ENCODE assay signal across 8 cellular contexts in genomic region chr15:89912145-89912673, GRCh38. TPM values are rescaled to one million over a fixed set of nuclear protein-coding genes. Genes with fewer than 3 reads are reported as not detected.
DNase-seq lines count a peak whose midpoint lies in the region; ATAC-seq and TF ChIP-seq lines count a peak whose summit lies in the region.

No MANE protein-coding gene starts in this region.

- POLR2A ChIA-PET in PC-9 (lab: Charles Lee; ENCODE audit: unreplicated experiment) (interaction anchor here (0.6 kb wide), 1 partner anchor 90 kb away, joined by 5 read pairs; no protein-coding TSS in a partner anchor), OCI-LY7 (lab: Charles Lee) (no interaction called here)

- H3K79me2 ChIP-seq in PC-9 (ENCODE audit: low read depth) (peaks cover 14% of the 10 kb centered on the region), fibroblast of lung (ENCODE audit: control insufficient read depth, insufficient read depth, low read length) (no peaks in the 10 kb centered on the region), OCI-LY7 (ENCODE audit: insufficient read depth, low read depth, low read length) (no peaks in the 10 kb centered on the region)

- H3K4me1 Mint-ChIP-seq in naive B cell: peaks cover 4 to 26% (median 21%) of the 10 kb centered on the region in 3 donors

- intact Hi-C loops in PC-9 (cut with micrococcal nuclease; ENCODE audit: unreplicated experiment): loop anchor here (2.0 to 5.0 kb wide), 2 partner anchors 13 to 85 kb away; no protein-coding TSS in a partner anchor
- intact Hi-C loops in OCI-LY7 (cut with micrococcal nuclease; ENCODE audit: unreplicated experiment): no loop called here

- H3K27me3 ChIP-seq in PC-9 (ENCODE audit: insufficient read depth, low read depth) (no peaks in the 10 kb centered on the region), fibroblast of lung (ENCODE audit: control insufficient read depth, insufficient read depth, low read length) (no peaks in the 10 kb centered on the region)

- H4K20me1 ChIP-seq in PC-9 (ENCODE audit: insufficient read depth): no peaks in the 10 kb centered on the region
- no peaks in the 10 kb centered on the region for H4K20me1 ChIP-seq in fibroblast of lung (ENCODE audit: control insufficient read depth, extremely low read depth, insufficient read depth, low read length)
- H4K20me1 ChIP-seq in OCI-LY7 (ENCODE audit: insufficient read depth, low read length): no peaks in the 10 kb centered on the region

- H3K27ac ChIP-seq in PC-9: 0 out of 2 replicates have a peak overlapping the region, but pooled peaks have one; percentile 34
- H3K27ac ChIP-seq in fibroblast of lung (ENCODE audit: insufficient read depth, low read length): peak overlapping the region; percentile 34
- H3K27ac ChIP-seq in OCI-LY7 (ENCODE audit: low read depth, low read length, poor library complexity, severe bottlenecking): no peak overlapping the region

- no peaks in the 10 kb centered on the region for H3K36me3 Mint-ChIP-seq in naive B cell

- H3F3A ChIP-seq in PC-9 (ENCODE audit: insufficient read depth, low read depth): peaks cover 25% of the 10 kb centered on the region

- H3K4me3 ChIP-seq in PC-9 (peak overlapping the region; percentile 96), fibroblast of lung (replicated peaks in 1 of 4; ENCODE audit: control extremely low read depth in 1 of 4, insufficient read depth in 1 of 4, low read depth in 3 of 4, low read length in 4 of 4) (peak overlapping the region; percentile 64 to 81 (median 70)), OCI-LY7 (ENCODE audit: low read depth, low read length, poor library complexity, severe bottlenecking) (no peak overlapping the region)

- H3K4me1 ChIP-seq in PC-9 (replicated peaks; ENCODE audit: insufficient read depth) (peaks cover 54% of the 10 kb centered on the region), fibroblast of lung (ENCODE audit: control insufficient read depth, extremely low read depth, insufficient read depth, low read length) (no peaks in the 10 kb centered on the region), OCI-LY7 (ENCODE audit: insufficient read depth, low read length, poor library complexity, severe bottlenecking) (no peaks in the 10 kb centered on the region)

- peaks cover 26 to 57% (median 46%) of the 10 kb centered on the region in 3 donors for H3K27me3 Mint-ChIP-seq in naive B cell

- peak overlapping the region; percentile 48 to 80 (median 69) for H3K4me3 Mint-ChIP-seq in naive B cell

- H3K9me3 ChIP-seq in PC-9 (ENCODE audit: insufficient read depth, low read depth) (no peaks in the 10 kb centered on the region), fibroblast of lung (ENCODE audit: control insufficient read depth, insufficient read depth, low read depth, low read length) (no peaks in the 10 kb centered on the region), OCI-LY7 (ENCODE audit: low read length) (no peaks in the 10 kb centered on the region)

- H3K4me2 ChIP-seq in PC-9: peak overlapping the region; percentile 81
- H3K4me2 ChIP-seq in fibroblast of lung (ENCODE audit: extremely low read depth, insufficient read depth, low read length): peak overlapping the region; percentile 94
- H3K4me2 ChIP-seq in OCI-LY7 (ENCODE audit: low read length): no peak overlapping the region

- H3K9ac ChIP-seq in fibroblast of lung (ENCODE audit: insufficient read depth, low read length): peak overlapping the region; percentile 58

- CTCF ChIA-PET in PC-9 (lab: Charles Lee) (interaction anchor here (0.9 kb wide), 1 partner anchor 17 kb away, joined by 3 read pairs; no protein-coding TSS in a partner anchor), OCI-LY7 (lab: Charles Lee; ENCODE audit: unreplicated experiment) (no interaction called here)

- H3K36me3 ChIP-seq in PC-9 (ENCODE audit: low read depth): no peaks in the 10 kb centered on the region
- H3K36me3 ChIP-seq in fibroblast of lung (ENCODE audit: control insufficient read depth, insufficient read depth, low read length): peaks cover 3% of the 10 kb centered on the region
- H3K36me3 ChIP-seq in OCI-LY7 (ENCODE audit: insufficient read depth, low read length): no peaks in the 10 kb centered on the region

- H3K27ac Mint-ChIP-seq in naive B cell: peak overlapping the region in 1 of 6 donors; percentile 33

- no peaks in the 10 kb centered on the region for H3K9me3 Mint-ChIP-seq in naive B cell

- H3K9me2 ChIP-seq in PC-9 (ENCODE audit: insufficient read depth): no peaks in the 10 kb centered on the region
- H3K9me2 ChIP-seq in OCI-LY7 (ENCODE audit: insufficient read depth, low read length): no peaks in the 10 kb centered on the region

- BruUV-seq in PC-9 (replicated peaks; lab: Mats Ljungman, UMichigan): no TSS peak
- BruUV-seq in OCI-LY7 (replicated peaks; lab: Mats Ljungman, UMichigan): no TSS peak

- DNase-seq in AG08395 (ENCODE audit: low spot score) (peak; percentile 49), PC-9 (peak in 1 of 2 experiments; percentile 33), fibroblast of lung (ENCODE audit: low read depth in 2 of 2) (peak; percentile 20 to 22), naive B cell (no peak), COLO829 (ENCODE audit: low spot score) (no peak), OCI-LY7 (ENCODE audit: low spot score) (no peak)
- no peak for DNase-seq in effector CD8-positive, alpha-beta T cell (lab: John Stamatoyannopoulos, UW)

- TF ChIP-seq CTCF in PC-9 (conservative IDR thresholded peaks at IDR 0.05): no peak
- no peak for TF ChIP-seq CTCF in fibroblast of lung (conservative IDR thresholded peaks at IDR 0.05 in 1 of 2, IDR thresholded peaks at IDR 0.05 in 1 of 2; ENCODE audit: low read depth in 1 of 2, low read length in 2 of 2)
- no peak for TF ChIP-seq CTCF in OCI-LY7 (conservative IDR thresholded peaks at IDR 0.05; ENCODE audit: low read length)

- peak overlapping the region; percentile 72 for H2AFZ ChIP-seq in PC-9
- peak overlapping the region; percentile 88 for H2AFZ ChIP-seq in fibroblast of lung (ENCODE audit: low read length)
- no peak overlapping the region for H2AFZ ChIP-seq in OCI-LY7 (ENCODE audit: low read length)

- ATAC-seq in naive B cell (ENCODE audit: low read depth in 2 of 2): peak in 1 of 2 donors; percentile 20
- no peak for ATAC-seq in HG02610 (IDR thresholded peaks at IDR 0.05; ENCODE audit: unreplicated experiment)

RNA-seq across cellular contexts. Expression of gene ARPIN, which starts 0.5 kb away (rescaled TPM):
- total RNA-seq in PC-9 (2021) (28.6 and 30.4 TPM in 2 replicates), fibroblast of lung (13.2 and 13.9 TPM in 2 replicates), OCI-LY7 (2022) (not detected in 2 replicates)
- polyA plus RNA-seq in fibroblast of lung (13.4 and 16.6 TPM in 2 replicates), naive B cell (ENCODE audit: low read depth in 6 of 6) (not detected)
- 13.1 and 15.1 TPM in 2 replicates for polyA plus RNA-seq in fibroblast of lung (2012)
- 7.8 and 17.2 TPM in 2 replicates for polyA minus RNA-seq in fibroblast of lung (ENCODE audit: low replicate concordance)
- not detected in 2 replicates for total RNA-seq in OCI-LY7 (2014; rRNA removed; shearing (Covaris generic))

RNA-seq across cellular contexts. Expression of gene AP3S2, which starts 18.4 kb away (rescaled TPM):
- total RNA-seq in PC-9 (2021): 49.3 and 57.6 TPM in 2 replicates
- total RNA-seq in fibroblast of lung: 49.1 and 69.5 TPM in 2 replicates
- polyA plus RNA-seq in fibroblast of lung: 44.5 and 54.4 TPM in 2 replicates
- polyA plus RNA-seq in fibroblast of lung (2012): 26.1 and 30.1 TPM in 2 replicates
- 17.2 and 42.8 TPM in 2 replicates for polyA minus RNA-seq in fibroblast of lung (ENCODE audit: low replicate concordance)
- 10 to 100 TPM; 19.3 to 40.9 (median 35.9) TPM for polyA plus RNA-seq in naive B cell (ENCODE audit: low read depth in 6 of 6)
- total RNA-seq in OCI-LY7 (2014; rRNA removed; shearing (Covaris generic)): 20.8 and 28.5 TPM in 2 replicates
- total RNA-seq in OCI-LY7 (2022): 30.4 and 37.4 TPM in 2 replicates

Comparison
In these comparisons a context has a peak if more than half of its experiments do, and no peak if none do; other contexts are left out.
1. DNase-seq: peak in AG08395 (single experiment) and fibroblast of lung (2 of 2); none in naive B cell (single experiment), COLO829 (single experiment), OCI-LY7 (single experiment) and effector CD8-positive, alpha-beta T cell (single experiment).
2. RNA of gene ARPIN, which starts 0.5 kb away (total RNA-seq): 28.6 to 30.4 TPM in PC-9 and 13.2 to 13.9 TPM in fibroblast of lung; not detected in OCI-LY7; every median in the first group is over 10 times any median in the second.